Comparison of ENCODE assay signal across 9 cellular contexts in the genomic region with DNA sequence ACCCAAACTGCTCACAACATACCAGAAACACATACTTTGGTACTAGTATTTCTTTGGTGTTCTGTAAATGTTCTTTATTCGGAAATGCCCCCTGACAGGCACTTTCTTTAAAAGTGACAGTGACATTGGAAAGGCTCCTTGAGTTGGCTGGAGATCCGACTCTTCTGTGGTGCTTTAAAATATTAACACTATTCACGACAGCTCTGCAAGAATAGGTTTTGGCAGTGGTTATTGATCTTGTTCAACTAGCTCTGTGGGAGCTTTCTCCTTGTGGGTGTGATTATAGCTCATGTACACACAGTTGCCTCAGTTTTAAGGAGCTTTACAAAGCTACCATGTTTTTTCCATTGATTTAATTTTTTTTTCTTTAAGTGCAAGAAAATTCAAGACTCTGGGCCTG. TPM values are rescaled to one million over a fixed set of nuclear protein-coding genes. Genes with fewer than 3 reads are reported as not detected.
"Had no signal": no experiment of that assay in that cellular context is flagged by ENCODE, and none has a peak within 500 bp of the region (broad histone marks: within the 10 kb centered on the region; RNA-seq: fewer than 3 reads in every experiment).

No MANE protein-coding gene starts in this region.

- ATAC-seq: GM23338, K562 had no signal

- DNase-seq: H9, HCEC 1CT, IMR-90 had no signal

- FAIRE-seq: H1, H54, HTR-8/SVneo, K562 had no signal

- H3K4me3 ChIP-seq: GM23338, K562 had no signal

RNA-seq across cellular contexts. Expression of a gene that starts 30.3 kb away (rescaled TPM):
- total RNA-seq: GM23338, H1, H9, HT-29, IMR-90, K562 had no signal
- polyA plus RNA-seq: GM23338, H1, IMR-90, K562 had no signal
